6 cellular contexts compared by ENCODE assay signal in the genomic region with DNA sequence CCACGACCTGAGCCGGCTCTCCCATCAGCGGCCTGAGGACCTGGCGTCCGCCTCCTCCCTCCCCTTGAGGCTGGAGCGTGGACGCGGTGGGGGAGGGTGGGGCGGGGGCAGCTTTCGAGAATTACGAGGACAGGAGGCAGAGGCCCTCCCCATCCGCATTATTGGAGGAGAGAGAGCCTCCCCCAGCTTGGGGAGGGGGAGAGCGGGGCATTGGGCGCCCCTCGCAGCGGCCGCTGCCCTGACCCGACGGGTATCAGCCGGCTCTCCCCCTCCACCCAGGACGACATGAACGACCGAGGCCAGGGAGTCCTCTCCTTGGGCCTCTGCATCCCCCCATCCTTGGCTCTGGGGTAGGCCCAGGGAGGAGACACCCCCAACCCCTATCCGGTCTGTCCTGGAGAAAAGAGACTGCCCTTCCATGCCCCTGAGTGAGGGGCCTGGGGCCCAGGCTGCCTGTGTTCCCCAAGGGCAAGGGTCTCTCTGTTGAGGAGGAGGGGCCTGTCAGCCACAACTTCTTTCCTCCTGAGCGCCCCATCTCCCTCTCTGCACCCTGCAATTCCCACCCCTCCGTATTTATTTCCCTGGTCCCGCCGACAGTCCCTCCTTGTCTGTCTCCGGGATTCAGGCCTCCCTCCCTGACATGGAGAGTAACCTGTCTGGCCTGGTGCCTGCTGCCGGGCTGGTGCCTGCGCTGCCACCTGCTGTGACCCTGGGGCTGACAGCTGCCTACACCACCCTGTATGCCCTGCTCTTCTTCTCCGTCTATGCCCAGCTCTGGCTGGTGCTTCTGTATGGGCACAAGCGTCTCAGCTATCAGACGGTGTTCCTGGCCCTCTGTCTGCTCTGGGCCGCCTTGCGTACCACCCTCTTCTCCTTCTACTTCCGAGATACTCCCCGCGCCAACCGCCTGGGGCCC. TPM values are rescaled to one million over a fixed set of nuclear protein-coding genes. Genes with fewer than 3 reads are reported as not detected.
DNase-seq lines count a peak whose midpoint lies in the region; TF ChIP-seq lines count a peak whose summit lies in the region.

No MANE protein-coding gene starts in this region.

- 59% methylated on average over 17 of the region's 40 CpGs for WGBS in SK-N-SH (ENCODE audit: low lambda C conversion rate)
- WGBS in iPS DF 6.9 (ENCODE audit: insufficient coverage, insufficient read length) = no CpG with 5 or more reads among the region's 40 CpGs

- CTCF ChIA-PET in SK-N-SH (lab: Yijun Ruan, JAX) = interaction anchor here (1.1 to 12.2 kb wide), 6 partner anchors 11 to 365 kb away, joined by 3 to 196 read pairs (median 11); partner anchors contain the start of genes CATSPERZ, ESRRA and PLCB3

- H3K9ac ChIP-seq in SK-N-SH = peak overlapping the region; percentile 89

- H3K27ac ChIP-seq in SK-N-SH (ENCODE audit: low read depth in 2 of 2, low read length in 1 of 2) (peak overlapping the region; percentile 32 to 87; a peak in 3 of 4 replicates), iPS DF 6.9 (ENCODE audit: low read length) (no peak overlapping the region), uterus (peak overlapping the region; percentile 94 to 98)

- H3K79me2 ChIP-seq in SK-N-SH (ENCODE audit: insufficient read depth) = peaks cover 28% of the 10 kb centered on the region

- no peak for TF ChIP-seq EP300 in SK-N-SH (IDR thresholded peaks at IDR 0.05; ENCODE audit: borderline replicate concordance in 1 of 2, low read depth in 1 of 2, low read length in 1 of 2)

- H3K4me3 ChIP-seq in SK-N-SH (ENCODE audit: low read depth in 2 of 2, low read length in 1 of 2) (peak overlapping the region; percentile 60 to 95), iPS DF 6.9 (ENCODE audit: low read length) (peak overlapping the region; percentile 83; the same call in 1 of the 2 replicates), uterus (peak overlapping the region; percentile 64 to 74)

- H3K4me2 ChIP-seq in SK-N-SH = peak overlapping the region; percentile 100

- H4K20me1 ChIP-seq in SK-N-SH (ENCODE audit: insufficient read depth) = no peaks in the 10 kb centered on the region

- POLR2A ChIA-PET in SK-N-SH (lab: Yijun Ruan, JAX) = interaction anchor here (1.6 to 3.2 kb wide), 3 partner anchors 15 to 44 kb away, joined by 3 to 33 read pairs (median 6); partner anchors contain the start of gene ESRRA

- TF ChIP-seq CTCF in SK-N-SH (IDR thresholded peaks at IDR 0.05) = peak; percentile 32
- no peak for TF ChIP-seq CTCF in uterus (IDR thresholded peaks at IDR 0.05)

- peak; percentile 51 to 60 for DNase-seq in NCI-H526 (lab: John Stamatoyannopoulos, UW)
- no peak for DNase-seq in NCI-H526 treated with DMSO at 0.1 percent for 48 hours (lab: John Stamatoyannopoulos, UW)
- DNase-seq in SK-N-SH = peak; percentile 73
- no peak for DNase-seq in iPS DF 6.9 (ENCODE audit: low read depth, low spot score)
- no peak for DNase-seq in uterus
- DNase-seq in NCI-H1930 (lab: John Stamatoyannopoulos, UW) = no peak

- H3K36me3 ChIP-seq in SK-N-SH (replicated peaks in 1 of 2; ENCODE audit: control insufficient read depth in 1 of 2, insufficient read depth in 2 of 2, low read length in 1 of 2) = peaks cover 0 to 6% of the 10 kb centered on the region in 2 experiments
- no peaks in the 10 kb centered on the region for H3K36me3 ChIP-seq in iPS DF 6.9 (ENCODE audit: control insufficient read depth, insufficient read depth, low read length)
- H3K36me3 ChIP-seq in uterus = no peaks in the 10 kb centered on the region

- peak overlapping the region; percentile 83; the same call in 1 of the 2 replicates for H2AFZ ChIP-seq in SK-N-SH (ENCODE audit: low read depth)

- no peaks in the 10 kb centered on the region for H3K9me2 ChIP-seq in SK-N-SH

- H3K27me3 ChIP-seq in SK-N-SH (ENCODE audit: insufficient read depth) (0 out of 2 replicates have a peak, but pooled peaks cover 6% of the 10 kb centered on the region), iPS DF 6.9 (ENCODE audit: control insufficient read depth, insufficient read depth, low read length) (peaks cover 12% of the 10 kb centered on the region), uterus (no peaks in the 10 kb centered on the region)

- H3K9me3 ChIP-seq in SK-N-SH (no peaks in the 10 kb centered on the region), iPS DF 6.9 (ENCODE audit: control insufficient read depth, insufficient read depth, low read length) (no peaks in the 10 kb centered on the region), uterus (no peaks in the 10 kb centered on the region)

- no peak for TF ChIP-seq POLR2A in uterus (IDR thresholded peaks at IDR 0.05)

- peaks cover 8 to 26% of the 10 kb centered on the region in 2 experiments; a peak in 2 of 4 replicates for H3K4me1 ChIP-seq in SK-N-SH (ENCODE audit: control insufficient read depth in 1 of 2, insufficient read depth in 2 of 2, low read depth in 1 of 2, low read length in 1 of 2)
- H3K4me1 ChIP-seq in iPS DF 6.9 (ENCODE audit: control insufficient read depth, insufficient read depth, low read length) = peaks cover 5% of the 10 kb centered on the region; the same call in 1 of the 2 replicates
- peaks cover 6 to 15% of the 10 kb centered on the region in 2 donors for H3K4me1 ChIP-seq in uterus

- intact Hi-C loops in uterus (cut with DNase I; ENCODE audit: low total_unique reads) = no loop called here

- H3F3A ChIP-seq in SK-N-SH (replicated peaks; ENCODE audit: insufficient read depth) = peaks cover 16% of the 10 kb centered on the region

- peak; percentile 25 for TF ChIP-seq RAD21 in SK-N-SH (IDR thresholded peaks at IDR 0.05; ENCODE audit: low read length)

TF ChIP-seq in SK-N-SH, 30 proteins besides CTCF, POLR2A, EP300 and RAD21:
- TF ChIP-seq SMC3 (IDR thresholded peaks at IDR 0.05; ENCODE audit: low read depth, low read length) (peak; percentile 20; the same call in 1 of the 2 replicates), MXI1 (IDR thresholded peaks at IDR 0.05; ENCODE audit: low read depth, low read length) (peak; percentile 61; the same call in 1 of the 2 replicates)
- TF ChIP-seq, protein P1, sequence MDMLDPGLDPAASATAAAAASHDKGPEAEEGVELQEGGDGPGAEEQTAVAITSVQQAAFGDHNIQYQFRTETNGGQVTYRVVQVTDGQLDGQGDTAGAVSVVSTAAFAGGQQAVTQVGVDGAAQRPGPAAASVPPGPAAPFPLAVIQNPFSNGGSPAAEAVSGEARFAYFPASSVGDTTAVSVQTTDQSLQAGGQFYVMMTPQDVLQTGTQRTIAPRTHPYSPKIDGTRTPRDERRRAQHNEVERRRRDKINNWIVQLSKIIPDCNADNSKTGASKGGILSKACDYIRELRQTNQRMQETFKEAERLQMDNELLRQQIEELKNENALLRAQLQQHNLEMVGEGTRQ (IDR thresholded peaks at IDR 0.05; ENCODE audit: borderline replicate concordance, low read depth, low read length) = no peak

RNA-seq across cellular contexts. Expression of gene GPR137, which starts 0.5 kb away (rescaled TPM):
- 29.9 and 32.9 TPM in 2 replicates for polyA plus RNA-seq in SK-N-SH (2012; rRNA removed)
- polyA plus RNA-seq in SK-N-SH (2012; cell fraction: cytosol; rRNA removed) = 14.3 and 21.2 TPM in 2 replicates
- polyA plus RNA-seq in SK-N-SH (2012; cell fraction: nucleus; rRNA removed) = 84.7 and 89.1 TPM in 2 replicates
- total RNA-seq in uterus = 10 to 100 TPM in 2 of 4 donors, 1 to 10 TPM in 1, under 1 TPM in 1; 0.51 to 32.3 (median 10.6) TPM

RNA-seq across cellular contexts. Expression of gene BAD, which starts 1.7 kb away (rescaled TPM):
- 75.6 and 80.9 TPM in 2 replicates for polyA plus RNA-seq in SK-N-SH (2012; rRNA removed)
- polyA plus RNA-seq in SK-N-SH (2012; cell fraction: cytosol; rRNA removed) = 48.5 and 72.0 TPM in 2 replicates
- 36.9 and 63.9 TPM in 2 replicates for polyA plus RNA-seq in SK-N-SH (2012; cell fraction: nucleus; rRNA removed)
- 10 to 100 TPM; 54.8 to 72.9 (median 62.0) TPM for total RNA-seq in uterus

RNA-seq across cellular contexts. Expression of gene KCNK4, which starts 5.0 kb away (rescaled TPM):
- 0.13 and 0.16 TPM in 2 replicates for polyA plus RNA-seq in SK-N-SH (2012; rRNA removed)
- polyA plus RNA-seq in SK-N-SH (2012; cell fraction: cytosol; rRNA removed) = 0.24 TPM in 1 of 2 replicates, not detected in the other
- 0.93 and 1.1 TPM in 2 replicates for polyA plus RNA-seq in SK-N-SH (2012; cell fraction: nucleus; rRNA removed)
- under 1 TPM in 2 of 4 donors, not detected in 2; 0.61 to 0.76 TPM for total RNA-seq in uterus

RNA-seq across cellular contexts. Expression of gene CATSPERZ, which starts 14.0 kb away (rescaled TPM):
- 0.54 and 0.67 TPM in 2 replicates for polyA plus RNA-seq in SK-N-SH (2012; rRNA removed)
- 0.26 and 0.49 TPM in 2 replicates for polyA plus RNA-seq in SK-N-SH (2012; cell fraction: cytosol; rRNA removed)
- 2.4 and 5.9 TPM in 2 replicates for polyA plus RNA-seq in SK-N-SH (2012; cell fraction: nucleus; rRNA removed)
- not detected for total RNA-seq in uterus

RNA-seq across cellular contexts. Expression of gene ESRRA, which starts 19.2 kb away (rescaled TPM):
- 27.8 and 31.7 TPM in 2 replicates for polyA plus RNA-seq in SK-N-SH (2012; rRNA removed)
- polyA plus RNA-seq in SK-N-SH (2012; cell fraction: cytosol; rRNA removed) = 24.0 and 31.6 TPM in 2 replicates
- 42.5 and 71.4 TPM in 2 replicates for polyA plus RNA-seq in SK-N-SH (2012; cell fraction: nucleus; rRNA removed)
- 10 to 100 TPM; 12.1 to 49.2 (median 17.5) TPM for total RNA-seq in uterus

Comparison
In these comparisons a context has a peak if more than half of its experiments do, and no peak if none do; other contexts are left out.
1. DNase-seq: peak in NCI-H526 (2 of 2) and SK-N-SH (single experiment); none in NCI-H526 treated with DMSO at 0.1 percent for 48 hours (single experiment), iPS DF 6.9 (single experiment), uterus (0 of 2) and NCI-H1930 (0 of 2).
2. Peak in every context shown above with its lines, with median percentiles within 50 percentile points of each other: H3K4me3 ChIP-seq.